ENCODE assay signal across 8 cellular contexts in genomic region chr12:56636675-56637540, GRCh38. TPM values are rescaled to one million over a fixed set of nuclear protein-coding genes. Genes with fewer than 3 reads are reported as not detected.
A peak's percentile ranks its signal among the peaks of the same experiment; 100 is the strongest.
DNase-seq lines count a peak whose midpoint lies in the region; ATAC-seq lines count a peak whose summit lies in the region.

No MANE protein-coding gene starts in this region.

- peak overlapping the region; percentile 17 for H3K27ac ChIP-seq in iPS-18a (ENCODE audit: low read length)
- H3K27ac ChIP-seq in skeletal muscle tissue (ENCODE audit: low read depth, low read length): peak overlapping the region; percentile 93

- DNase-seq in A172 (ENCODE audit: low spot score): peak; percentile 99
- DNase-seq in NCI-H2081 treated with DMSO at 0.1 percent for 48 hours (lab: John Stamatoyannopoulos, UW): peak; percentile 98
- DNase-seq in UCSD-AML1 (lab: John Stamatoyannopoulos, UW; ENCODE audit: unreplicated experiment): peak; percentile 98
- peak; percentile 98 for DNase-seq in brain pericyte (ENCODE audit: low read depth, low spot score)

- H3K27me3 ChIP-seq in iPS-18a (ENCODE audit: control insufficient read depth, insufficient read depth, low read length) (no peaks in the 10 kb centered on the region), skeletal muscle tissue (ENCODE audit: control insufficient read depth in 3 of 3, insufficient read depth in 3 of 3, low read length in 3 of 3) (no peaks in the 10 kb centered on the region)

- peaks cover 45% of the 10 kb centered on the region for H3K36me3 ChIP-seq in iPS-18a (ENCODE audit: control insufficient read depth, low read depth, low read length)
- peaks cover 29 to 38% (median 34%) of the 10 kb centered on the region in 3 donors for H3K36me3 ChIP-seq in skeletal muscle tissue (ENCODE audit: control insufficient read depth in 3 of 3, insufficient read depth in 3 of 3, low read length in 3 of 3)

- ATAC-seq in GM18517 (IDR thresholded peaks at IDR 0.05; ENCODE audit: unreplicated experiment) (peak; percentile 54), HG03045 (IDR thresholded peaks at IDR 0.05; ENCODE audit: unreplicated experiment) (peak; percentile 53)

- peak overlapping the region; percentile 88 for H3K4me3 ChIP-seq in iPS-18a (ENCODE audit: low read length)
- H3K4me3 ChIP-seq in skeletal muscle tissue (ENCODE audit: low read length in 3 of 3): peak overlapping the region; percentile 85 to 97 (median 92)

- H3K9me3 ChIP-seq in iPS-18a (ENCODE audit: control insufficient read depth, low read depth, low read length) (no peaks in the 10 kb centered on the region), skeletal muscle tissue (ENCODE audit: control insufficient read depth in 3 of 3, low read length in 3 of 3) (no peaks in the 10 kb centered on the region)

- H3K9ac ChIP-seq in iPS-18a (ENCODE audit: low read length) (peak overlapping the region; percentile 24), skeletal muscle tissue (ENCODE audit: low read depth in 1 of 3, low read length in 3 of 3) (peak overlapping the region; percentile 87 to 92 (median 88))

- H3K4me1 ChIP-seq in iPS-18a (ENCODE audit: control insufficient read depth, low read depth, low read length) (peaks cover 37% of the 10 kb centered on the region), skeletal muscle tissue (ENCODE audit: control insufficient read depth in 3 of 3, insufficient read depth in 3 of 3, low read length in 3 of 3) (peaks cover 43 to 66% (median 56%) of the 10 kb centered on the region in 3 donors)

RNA-seq across cellular contexts. Expression of gene BAZ2A, which starts 6.8 kb away (rescaled TPM):
- total RNA-seq in A172 (2014; rRNA removed; shearing (Covaris generic)): 16.6 and 20.9 TPM in 2 replicates
- total RNA-seq in skeletal muscle tissue: 18.8 TPM

RNA-seq across cellular contexts. Expression of gene ATP5F1B, which starts 8.9 kb away (rescaled TPM):
- total RNA-seq in A172 (2014; rRNA removed; shearing (Covaris generic)): 710 and 775 TPM in 2 replicates
- total RNA-seq in skeletal muscle tissue: 580 TPM

RNA-seq across cellular contexts. Expression of gene PTGES3, which starts 51.2 kb away (rescaled TPM):
- total RNA-seq in A172 (2014; rRNA removed; shearing (Covaris generic)): 188 and 222 TPM in 2 replicates
- 85.1 TPM for total RNA-seq in skeletal muscle tissue

Comparison
In these comparisons a context has a peak if more than half of its experiments do, and no peak if none do; other contexts are left out.
1. Peak in every context shown above with its lines: DNase-seq, ATAC-seq, H3K4me3 ChIP-seq and H3K27ac ChIP-seq.